In the genomic region with DNA sequence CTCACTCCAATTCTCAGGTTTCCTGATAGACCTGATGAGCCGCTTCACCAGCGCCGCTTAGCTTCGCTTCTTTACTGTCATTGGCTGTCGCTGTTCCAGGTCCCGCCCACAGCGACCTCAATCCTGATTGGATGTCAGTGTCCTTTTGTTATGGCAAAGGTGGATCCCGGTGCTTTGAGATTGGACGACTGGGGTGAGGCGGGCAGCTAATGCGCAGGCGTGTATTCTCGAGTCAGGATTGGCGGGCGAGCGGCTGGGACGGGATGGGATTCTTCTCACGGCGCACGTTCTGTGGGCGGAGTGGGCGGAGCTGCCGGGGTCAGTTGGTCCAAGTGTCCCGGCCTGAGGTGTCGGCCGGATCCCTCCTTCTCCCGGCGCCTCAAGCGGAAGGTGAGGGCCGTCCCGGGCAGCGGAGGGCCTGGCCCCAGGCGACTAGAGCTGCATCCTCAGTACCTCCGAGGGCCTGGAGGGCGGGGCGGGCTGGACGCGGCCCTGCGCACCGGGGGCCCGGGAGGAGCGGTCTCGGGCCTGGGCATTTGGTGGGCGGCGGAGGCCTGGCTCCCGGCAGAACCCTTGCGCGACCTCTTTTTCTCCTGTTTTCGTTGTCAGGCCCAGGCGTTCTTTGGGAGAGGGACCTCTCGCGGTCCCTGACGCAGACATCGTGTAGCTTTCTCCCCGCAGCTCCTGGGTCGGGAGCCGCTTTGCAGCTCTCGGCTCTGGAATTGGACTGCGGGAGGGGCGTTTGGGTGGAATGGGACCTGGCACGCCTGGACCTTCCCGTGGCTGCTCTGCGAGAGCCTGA, we compare ENCODE assay signal across 8 cellular contexts. TPM values are rescaled to one million over a fixed set of nuclear protein-coding genes. Genes with fewer than 3 reads are reported as not detected.
A peak's percentile ranks its signal among the peaks of the same experiment; 100 is the strongest.
DNase-seq lines count a peak whose midpoint lies in the region; ATAC-seq and TF ChIP-seq lines count a peak whose summit lies in the region.

A gene (plus strand): TSS at position 319 of the 802 bp plus-strand sequence. CDS start 5,525 bp downstream, outside the sequence.

- no peak within 1 kb of the TSS for H3K4me3 Mint-ChIP-seq in activated naive CD8-positive, alpha-beta T cell

- 0% methylated on average over 34 to 63 of the region's 63 CpGs for WGBS in testis, 2 donors

- ATAC-seq in HG02571 (IDR thresholded peaks at IDR 0.05; ENCODE audit: unreplicated experiment): peak; percentile 97
- ATAC-seq in SK-N-SH treated with all-trans-retinoic acid at 6 μM for 48 hours: peak; percentile 95
- ATAC-seq in omental fat pad (ENCODE audit: low FRiP score): peak; percentile 100

- no peaks in the 10 kb centered on the region for H3K27me3 ChIP-seq in testis

- H3K4me1 ChIP-seq in testis: no peaks in the 10 kb centered on the region

- peak within 1 kb of the TSS; percentile 47 for H3K27ac Mint-ChIP-seq in activated naive CD8-positive, alpha-beta T cell

- peaks cover 39% of the 10 kb centered on the region for H3K4me1 Mint-ChIP-seq in activated naive CD8-positive, alpha-beta T cell (ENCODE audit: low read depth)

- peak; percentile 17 for TF ChIP-seq POLR2A in testis (IDR thresholded peaks at IDR 0.05)

- DNase-seq in GM04504 (ENCODE audit: low read depth) (peak; percentile 99), NCI-H1048 (lab: John Stamatoyannopoulos, UW) (peak; percentile 98), glomerular visceral epithelial cell (ENCODE audit: extremely low spot score) (peak; percentile 100), omental fat pad (ENCODE audit: low spot score) (peak; percentile 95), testis (peak; percentile 100)

- no peaks in the 10 kb centered on the region for H3K36me3 Mint-ChIP-seq in activated naive CD8-positive, alpha-beta T cell

- no peak for TF ChIP-seq CTCF in omental fat pad (IDR thresholded peaks at IDR 0.05)
- no peak for TF ChIP-seq CTCF in testis (IDR thresholded peaks at IDR 0.05)

- no peaks in the 10 kb centered on the region for H3K9me3 Mint-ChIP-seq in activated naive CD8-positive, alpha-beta T cell (ENCODE audit: low read depth)

- H3K27me3 Mint-ChIP-seq in activated naive CD8-positive, alpha-beta T cell: no peaks in the 10 kb centered on the region

- H3K9me3 ChIP-seq in testis: no peaks in the 10 kb centered on the region

- H3K4me3 ChIP-seq in testis: peak within 1 kb of the TSS; percentile 68 to 96

- intact Hi-C loops in testis (cut with DNase I; ENCODE audit: low total_unique reads): no loop called here

- H3K36me3 ChIP-seq in testis (ENCODE audit: low read depth, missing control alignments): no peaks in the 10 kb centered on the region

- peak within 1 kb of the TSS; percentile 88 to 93 for H3K27ac ChIP-seq in testis

TF ChIP-seq in SK-N-SH treated with all-trans-retinoic acid at 6 μM for 48 hours, 23 proteins besides CTCF, POLR2A, EP300 and RAD21:
- TF ChIP-seq ZNF70 (CRISPR knock-in tag; IDR thresholded peaks at IDR 0.05) (0 out of 2 replicates have a peak, but pooled peaks have one; percentile 10), PPARA (CRISPR knock-in tag; IDR thresholded peaks at IDR 0.05; ENCODE audit: borderline replicate concordance) (no peak)

RNA-seq across cellular contexts. Expression of the gene that starts here (rescaled TPM):
- total RNA-seq in omental fat pad (10 to 100 TPM; 28.6 to 40.5 (median 37.9) TPM), testis (10 to 100 TPM; 30.5 to 37.2 TPM)
- 44.5 TPM for polyA plus RNA-seq in testis (ENCODE audit: insufficient read depth, low read depth, low replicate concordance)

Comparison
In these comparisons a context has a peak if more than half of its experiments do, and no peak if none do; other contexts are left out.
1. Peak in every context shown above with its lines: DNase-seq, ATAC-seq, H3K4me3 ChIP-seq and H3K27ac ChIP-seq.